In genomic region chr17:45784583-45785372, GRCh38 we compare ENCODE assay signal across 8 cellular contexts.
DNase-seq lines count a peak whose midpoint lies in the region; ATAC-seq lines count a peak whose summit lies in the region.

No MANE protein-coding gene starts in this region.

- peak overlapping the region; percentile 19 for H3K27ac ChIP-seq in angular gyrus (ENCODE audit: low read depth, low read length)

- DNase-seq in NCI-H1417 (lab: John Stamatoyannopoulos, UW) (peak; percentile 17 to 72 (median 72)), NCI-H1417 treated with DMSO at 0.1 percent for 48 hours (lab: John Stamatoyannopoulos, UW) (no peak), SHP77 treated with DMSO at 0.1 percent for 48 hours (lab: John Stamatoyannopoulos, UW) (peak; percentile 12), iPS-NIHi11 (ENCODE audit: low spot score) (peak; percentile 57), NCI-H2029 treated with DMSO at 0.1 percent for 48 hours (lab: John Stamatoyannopoulos, UW) (no peak)
- DNase-seq in stimulated activated CD4-positive, alpha-beta T cell treated with anti-CD3 and anti-CD28 coated beads, Interleukin-12 subunit alpha, Interleukin-12 subunit beta, amount 100 ng/mL, for 48 hours (ENCODE audit: low read depth in 2 of 3, low spot score in 1 of 3): peak in 2 of 3 donors; percentile 7 to 39

- ATAC-seq in HG03521 (IDR thresholded peaks at IDR 0.05; ENCODE audit: unreplicated experiment): no peak

Comparison
In these comparisons a context has a peak if more than half of its experiments do, and no peak if none do; other contexts are left out.
1. DNase-seq: peak in NCI-H1417 (3 of 3), SHP77 treated with DMSO at 0.1 percent for 48 hours (single experiment), iPS-NIHi11 (single experiment) and stimulated activated CD4-positive, alpha-beta T cell treated with anti-CD3 and anti-CD28 coated beads, Interleukin-12 subunit alpha, Interleukin-12 subunit beta, amount 100 ng/mL, for 48 hours (2 of 3); none in NCI-H1417 treated with DMSO at 0.1 percent for 48 hours (single experiment) and NCI-H2029 treated with DMSO at 0.1 percent for 48 hours (single experiment).